ENCODE assay signal across 24 cellular contexts in the genomic region with DNA sequence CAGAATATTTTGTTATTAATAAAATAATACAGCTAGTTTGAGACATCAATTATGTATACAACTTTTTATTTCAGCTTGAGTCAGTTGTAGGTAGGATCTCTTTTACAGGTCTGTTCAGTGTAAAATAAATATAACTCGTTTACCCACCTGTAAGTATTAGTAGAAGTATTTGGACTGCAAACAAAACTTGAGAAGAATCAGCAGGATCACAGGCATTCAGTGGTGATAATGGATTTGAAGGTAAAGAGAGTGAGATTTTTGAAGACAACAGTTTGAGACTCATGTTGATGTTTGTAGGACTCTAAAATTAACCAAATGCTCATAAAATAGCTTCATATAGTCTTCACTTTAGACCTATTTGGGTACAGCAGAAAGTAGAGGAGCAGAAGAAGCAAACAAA. TPM values are rescaled to one million over a fixed set of nuclear protein-coding genes. Genes with fewer than 3 reads are reported as not detected.
DNase-seq lines count a peak whose midpoint lies in the region; ATAC-seq, FAIRE-seq and TF ChIP-seq lines count a peak whose summit lies in the region.
"Had no signal": no experiment of that assay in that cellular context is flagged by ENCODE, and none has a peak within 500 bp of the region (broad histone marks: within the 10 kb centered on the region; RNA-seq: fewer than 3 reads in every experiment).

No MANE protein-coding gene starts in this region.

- no peak for TF ChIP-seq EP300 in A549 (IDR thresholded peaks at IDR 0.05)

- peak overlapping the region; percentile 5 for H3K4me3 Mint-ChIP-seq in Caco-2 (ENCODE audit: unreplicated experiment)
- H3K4me3 Mint-ChIP-seq: B cell; CD4-positive, alpha-beta T cell; CD8-positive, alpha-beta T cell had no signal

- WGBS in A549 (ENCODE audit: missing lambda C conversion rate): 49% methylated on average over 1 of the region's 1 CpG

- TF ChIP-seq POLR2A in A549 (IDR thresholded peaks at IDR 0.05; ENCODE audit: low read length): no peak

- intact Hi-C loops in Caco-2 (cut with micrococcal nuclease; ENCODE audit: unreplicated experiment): loop anchor here (5.0 kb wide), 1 partner anchor 82 kb away; a partner anchor contains a TSS

- H3K27ac Mint-ChIP-seq in Caco-2 (ENCODE audit: unreplicated experiment): peak overlapping the region; percentile 46
- H3K27ac Mint-ChIP-seq: B cell; CD4-positive, alpha-beta T cell; CD8-positive, alpha-beta T cell had no signal

- CTCF ChIA-PET in A549 (lab: Yijun Ruan, JAX): interaction anchor here (1.0 to 1.2 kb wide), 3 partner anchors 10 to 431 kb away, joined by 3 to 4 read pairs (median 3); no protein-coding TSS in a partner anchor
- CTCF ChIA-PET in Caco-2 (lab: Charles Lee): no interaction called here

- POLR2A ChIA-PET in A549 (lab: Yijun Ruan, JAX) (no interaction called here), Caco-2 (lab: Charles Lee) (no interaction called here)

- H3K27me3 ChIP-seq in Caco-2 (replicated peaks; ENCODE audit: control insufficient read depth, insufficient read depth, low read length): no peaks in the 10 kb centered on the region
- no peaks in the 10 kb centered on the region for H3K27me3 ChIP-seq in neutrophil
- H3K27me3 ChIP-seq: BLaER1 treated with 17β-estradiol and CSF1 and Interleukin-3, amounts not matched to agents 10 nM and 100 nM had no signal

- H3K27ac ChIP-seq in A549 (no peak overlapping the region), neutrophil (peak overlapping the region; percentile 7)
- H3K27ac ChIP-seq: BLaER1 treated with 17β-estradiol and CSF1 and Interleukin-3, amounts not matched to agents 10 nM and 100 nM; C4-2B had no signal

- ATAC-seq in A549: no peak
- ATAC-seq in HG02759 (IDR thresholded peaks at IDR 0.05; ENCODE audit: unreplicated experiment): no peak
- ATAC-seq: CD8-positive, alpha-beta T cell; GM12878 had no signal

- H3K9me3 ChIP-seq in A549 (no peaks in the 10 kb centered on the region), Caco-2 (no peaks in the 10 kb centered on the region), neutrophil (no peaks in the 10 kb centered on the region)

- no TSS peak for BruUV-seq in Caco-2 (replicated peaks; lab: Mats Ljungman, UMichigan)

- FAIRE-seq in A549 (lab: Jason Lieb, UNC): peak; percentile 80
- FAIRE-seq: A204.1, GM12878, GM12892, GM18507 had no signal

- H3K27me3 Mint-ChIP-seq in Caco-2 (ENCODE audit: insufficient read depth, unreplicated experiment): no peaks in the 10 kb centered on the region
- H3K27me3 Mint-ChIP-seq: B cell; CD4-positive, alpha-beta T cell had no signal

- no peaks in the 10 kb centered on the region for H3K36me3 ChIP-seq in Caco-2 (ENCODE audit: control insufficient read depth, insufficient read depth, low read length)
- peaks cover 65% of the 10 kb centered on the region for H3K36me3 ChIP-seq in neutrophil

- TF ChIP-seq CTCF in A549 (IDR thresholded peaks at IDR 0.05) (no peak), Caco-2 (IDR thresholded peaks at IDR 0.05; ENCODE audit: insufficient read depth in 1 of 2, low read depth in 1 of 2, low read length in 1 of 2, severe bottlenecking in 1 of 2, unreplicated experiment in 1 of 2) (no peak), neutrophil (IDR thresholded peaks at IDR 0.05) (no peak)

- TF ChIP-seq RAD21 in A549 (conservative IDR thresholded peaks at IDR 0.05 in 1 of 2, IDR thresholded peaks at IDR 0.05 in 1 of 2): no peak

- H3K4me1 Mint-ChIP-seq in Caco-2 (ENCODE audit: low read depth, unreplicated experiment): peaks cover 7% of the 10 kb centered on the region

- H3K4me2 ChIP-seq in A549: no peak overlapping the region
- H3K4me2 ChIP-seq: BLaER1 treated with 17β-estradiol and CSF1 and Interleukin-3, amounts not matched to agents 10 nM and 100 nM had no signal

- H3K4me1 ChIP-seq in A549: no peaks in the 10 kb centered on the region
- H3K4me1 ChIP-seq in Caco-2: 0 out of 2 replicates have a peak, but pooled peaks cover 16% of the 10 kb centered on the region
- H3K4me1 ChIP-seq in neutrophil (ENCODE audit: control insufficient read depth in 1 of 2, insufficient read depth in 1 of 2, low read depth in 1 of 2, low read length in 1 of 2): no peaks in the 10 kb centered on the region
- H3K4me1 ChIP-seq: BLaER1 treated with 17β-estradiol and CSF1 and Interleukin-3, amounts not matched to agents 10 nM and 100 nM had no signal

- peaks cover 51% of the 10 kb centered on the region for H3K36me3 Mint-ChIP-seq in Caco-2 (ENCODE audit: insufficient read depth, unreplicated experiment)

- DNase-seq in A549 (ENCODE audit: low read depth in 1 of 2, low spot score in 1 of 2) (no peak), Caco-2 (peak in 1 of 2 experiments; percentile 34), NCI-H1694 treated with DMSO at 0.1 percent for 48 hours (lab: John Stamatoyannopoulos, UW) (no peak), OCI-M1 (lab: John Stamatoyannopoulos, UW) (no peak)
- DNase-seq: 8988T; AML-193; CD4-positive, alpha-beta T cell; CD8-positive, alpha-beta T cell; DMS 273 treated with DMSO at 0.1 percent for 48 hours; DMS153; DMS53; DMS79; DND-41; EL; GDM1 had no signal

- no peaks in the 10 kb centered on the region for H3K9me3 Mint-ChIP-seq in Caco-2 (ENCODE audit: unreplicated experiment)
- H3K9me3 Mint-ChIP-seq: CD4-positive, alpha-beta T cell; CD8-positive, alpha-beta T cell had no signal

- no peak overlapping the region for H3K4me3 ChIP-seq in A549
- H3K4me3 ChIP-seq in Caco-2 (ENCODE audit: low read depth, low read length): no peak overlapping the region
- H3K4me3 ChIP-seq in neutrophil (ENCODE audit: low read depth in 1 of 2, low read length in 1 of 2): no peak overlapping the region
- H3K4me3 ChIP-seq: BLaER1 treated with 17β-estradiol and CSF1 and Interleukin-3, amounts not matched to agents 10 nM and 100 nM; GM12878 had no signal

TF ChIP-seq in A549, 52 proteins besides CTCF, POLR2A, EP300 and RAD21:
- TF ChIP-seq PHF8 (IDR thresholded peaks at IDR 0.05; ENCODE audit: borderline replicate concordance, low read depth) (no peak), FOSB (CRISPR knock-in tag; IDR thresholded peaks at IDR 0.05) (no peak), HOXB5 (CRISPR knock-in tag; IDR thresholded peaks at IDR 0.05) (no peak), ZNF302 (CRISPR knock-in tag; IDR thresholded peaks at IDR 0.05) (no peak), SREBF2 (IDR thresholded peaks at IDR 0.05) (no peak), MAZ (IDR thresholded peaks at IDR 0.05; ENCODE audit: borderline replicate concordance, low read depth, low read length) (no peak), ZFP36 (IDR thresholded peaks at IDR 0.05; ENCODE audit: borderline replicate concordance, partially characterized antibody) (no peak), MYC (IDR thresholded peaks at IDR 0.05; ENCODE audit: borderline replicate concordance, low read length) (no peak), HEYL (CRISPR knock-in tag; IDR thresholded peaks at IDR 0.05) (no peak), HOXA7 (CRISPR knock-in tag; IDR thresholded peaks at IDR 0.05) (no peak), JUNB (IDR thresholded peaks at IDR 0.05) (no peak), POLR2AphosphoS2 (conservative IDR thresholded peaks at IDR 0.05; ENCODE audit: low read length) (no peak), HDAC2 (IDR thresholded peaks at IDR 0.05) (no peak), GATA3 (IDR thresholded peaks at IDR 0.05; ENCODE audit: borderline replicate concordance) (no peak), CEBPB (IDR thresholded peaks at IDR 0.05) (no peak)
- TF ChIP-seq, protein P1, sequence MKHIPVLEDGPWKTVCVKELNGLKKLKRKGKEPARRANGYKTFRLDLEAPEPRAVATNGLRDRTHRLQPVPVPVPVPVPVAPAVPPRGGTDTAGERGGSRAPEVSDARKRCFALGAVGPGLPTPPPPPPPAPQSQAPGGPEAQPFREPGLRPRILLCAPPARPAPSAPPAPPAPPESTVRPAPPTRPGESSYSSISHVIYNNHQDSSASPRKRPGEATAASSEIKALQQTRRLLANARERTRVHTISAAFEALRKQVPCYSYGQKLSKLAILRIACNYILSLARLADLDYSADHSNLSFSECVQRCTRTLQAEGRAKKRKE (CRISPR knock-in tag; IDR thresholded peaks at IDR 0.05; ENCODE audit: low read depth): no peak
- TF ChIP-seq, protein P2, sequence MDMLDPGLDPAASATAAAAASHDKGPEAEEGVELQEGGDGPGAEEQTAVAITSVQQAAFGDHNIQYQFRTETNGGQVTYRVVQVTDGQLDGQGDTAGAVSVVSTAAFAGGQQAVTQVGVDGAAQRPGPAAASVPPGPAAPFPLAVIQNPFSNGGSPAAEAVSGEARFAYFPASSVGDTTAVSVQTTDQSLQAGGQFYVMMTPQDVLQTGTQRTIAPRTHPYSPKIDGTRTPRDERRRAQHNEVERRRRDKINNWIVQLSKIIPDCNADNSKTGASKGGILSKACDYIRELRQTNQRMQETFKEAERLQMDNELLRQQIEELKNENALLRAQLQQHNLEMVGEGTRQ (IDR thresholded peaks at IDR 0.05): no peak

RNA-seq across cellular contexts. Expression of a gene that starts 35.5 kb away (rescaled TPM):
- polyA plus RNA-seq in A549 (2011; rRNA removed): 121 and 144 TPM in 2 replicates
- 89.5 and 99.6 TPM in 2 replicates for polyA plus RNA-seq in A549 (2012; cell fraction: cytosol; rRNA removed)
- 65.7 and 86.3 TPM in 2 replicates for polyA plus RNA-seq in A549 (2012; cell fraction: nucleus; rRNA removed)
- polyA plus RNA-seq in A549 (2017; fragmentation: RNase III; extraction: RNeasy Plus Mini Kit Qiagen cat#74134 plus additional on column Dnase treatment): 91.1 to 96.4 TPM (median 94.5 TPM) in 3 replicates
- polyA minus RNA-seq in A549 (2011; rRNA and poly(A)+ RNA removed): 55.8 and 57.3 TPM in 2 replicates
- total RNA-seq in Caco-2 (2022): 90.1 and 92.0 TPM in 2 replicates
